In the genomic region with DNA sequence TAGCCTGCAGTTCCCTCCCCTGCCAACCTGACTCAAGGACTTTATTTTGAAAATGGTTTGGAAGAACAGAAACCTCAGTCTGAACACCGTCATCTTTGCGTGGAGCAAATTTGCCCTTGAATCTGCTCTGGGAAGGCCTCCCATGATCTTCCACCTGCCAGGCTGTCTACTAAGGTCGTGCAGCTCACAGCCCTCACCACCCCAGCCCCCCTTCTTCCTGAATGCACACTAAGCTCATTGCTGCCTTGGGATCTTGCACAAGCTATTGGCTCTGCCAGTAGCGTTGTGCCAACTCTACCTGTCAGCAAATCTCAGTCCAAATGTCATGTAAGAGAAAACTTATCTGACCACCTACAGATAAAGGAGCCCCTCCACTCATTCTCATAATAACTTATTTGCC, we compare ENCODE assay signal across 21 cellular contexts.
"Had no signal": no experiment of that assay in that cellular context is flagged by ENCODE, and none has a peak within 500 bp of the region (broad histone marks: within the 10 kb centered on the region; RNA-seq: fewer than 3 reads in every experiment).

No MANE protein-coding gene starts in this region.

- DNase-seq: activated CD4-positive, alpha-beta memory T cell treated with anti-CD3 and anti-CD28 coated beads, Interleukin-2, amount 10 ng/mL, durations not matched to agents 7 days and 5 days; activated CD4-positive, alpha-beta T cell treated with anti-CD3 and anti-CD28 coated beads for 48 hours; activated CD4-positive, CD25-positive, alpha-beta regulatory T cell; activated naive CD4-positive, alpha-beta T cell treated with Interleukin-2 at 50 U/mL for 16 hours; activated naive CD8-positive, alpha-beta T cell treated with anti-CD3 and anti-CD28 coated beads, Interleukin-2, amount 50 U/mL, for 24 hours; activated T-cell treated with anti-CD3 and anti-CD28 coated beads, Interleukin-2, amount 50 U/mL, for 1 hour; aorta; cerebellar nuclear complex; cortex of kidney; mammary epithelial cell; midbrain; stimulated activated CD4-positive, alpha-beta T cell treated with anti-CD3 and anti-CD28 coated beads, Interleukin-12 subunit alpha, Interleukin-12 subunit beta, amount 100 ng/mL, for 4 hours; stimulated activated CD4-positive, alpha-beta T cell treated with anti-CD3 and anti-CD28 coated beads, Interleukin-1b, Interleukin-23, amount 100 ng/mL, for 48 hours; stimulated activated naive CD8-positive, alpha-beta T cell treated with anti-CD3 and anti-CD28 coated beads, Interleukin-15, Interleukin-2, amounts not matched to agents 100 U/mL and 50 U/mL, for 24 hours; substantia nigra; tibial artery had no signal

- H3K27me3 Mint-ChIP-seq: activated CD4-positive, alpha-beta memory T cell treated with anti-CD3 and anti-CD28 coated beads, Interleukin-2, amount 10 ng/mL, durations not matched to agents 7 days and 5 days; activated naive CD8-positive, alpha-beta T cell treated with anti-CD3 and anti-CD28 coated beads, Interleukin-2, amount 50 U/mL, for 24 hours; activated T-helper 17 cell treated with anti-CD3 and anti-CD28 coated beads, Interleukin-2, amount 50 U/mL, for 72 hours had no signal

- H3K27ac ChIP-seq: gastroesophageal sphincter, tibial artery had no signal

- ATAC-seq: activated naive CD8-positive, alpha-beta T cell treated with anti-CD3 and anti-CD28 coated beads, Interleukin-2, amount 50 U/mL, for 24 hours; activated T-helper 17 cell treated with anti-CD3 and anti-CD28 coated beads, Interleukin-2, amount 50 U/mL, for 72 hours; gastroesophageal sphincter; stimulated activated naive CD8-positive, alpha-beta T cell treated with anti-CD3 and anti-CD28 coated beads, Interleukin-15, Interleukin-2, amounts not matched to agents 100 U/mL and 50 U/mL, for 24 hours had no signal

- H3K27me3 ChIP-seq: gastroesophageal sphincter, tibial artery had no signal

- H3K4me1 ChIP-seq: gastroesophageal sphincter, tibial artery had no signal

- H3K4me1 Mint-ChIP-seq: activated CD4-positive, alpha-beta memory T cell treated with anti-CD3 and anti-CD28 coated beads, Interleukin-2, amount 10 ng/mL, durations not matched to agents 7 days and 5 days; activated T-helper 17 cell treated with anti-CD3 and anti-CD28 coated beads, Interleukin-2, amount 50 U/mL, for 72 hours; nephron had no signal

- FAIRE-seq: urothelium cell line had no signal

- H3K9me3 Mint-ChIP-seq: activated CD4-positive, alpha-beta memory T cell treated with anti-CD3 and anti-CD28 coated beads, Interleukin-2, amount 10 ng/mL, durations not matched to agents 7 days and 5 days; activated naive CD8-positive, alpha-beta T cell treated with anti-CD3 and anti-CD28 coated beads, Interleukin-2, amount 50 U/mL, for 24 hours; activated T-helper 17 cell treated with anti-CD3 and anti-CD28 coated beads, Interleukin-2, amount 50 U/mL, for 72 hours; nephron; T-helper 2 cell treated with Interferon-gamma antibody and Interleukin-4, amounts not matched to agents 5 μg/mL and 100 μg/mL, for 36 hours had no signal

- H3K9me3 ChIP-seq: gastroesophageal sphincter, tibial artery had no signal

- H3K4me3 Mint-ChIP-seq: activated CD4-positive, alpha-beta memory T cell treated with anti-CD3 and anti-CD28 coated beads, Interleukin-2, amount 10 ng/mL, durations not matched to agents 7 days and 5 days; activated naive CD8-positive, alpha-beta T cell treated with anti-CD3 and anti-CD28 coated beads, Interleukin-2, amount 50 U/mL, for 24 hours; activated T-helper 17 cell treated with anti-CD3 and anti-CD28 coated beads, Interleukin-2, amount 50 U/mL, for 72 hours; nephron; T-helper 2 cell treated with Interferon-gamma antibody and Interleukin-4, amounts not matched to agents 5 μg/mL and 100 μg/mL, for 36 hours had no signal

- H3K4me3 ChIP-seq: gastroesophageal sphincter, tibial artery had no signal

- H3K27ac Mint-ChIP-seq: activated CD4-positive, alpha-beta memory T cell treated with anti-CD3 and anti-CD28 coated beads, Interleukin-2, amount 10 ng/mL, durations not matched to agents 7 days and 5 days; activated naive CD8-positive, alpha-beta T cell treated with anti-CD3 and anti-CD28 coated beads, Interleukin-2, amount 50 U/mL, for 24 hours; activated T-helper 17 cell treated with anti-CD3 and anti-CD28 coated beads, Interleukin-2, amount 50 U/mL, for 72 hours; nephron; T-helper 2 cell treated with Interferon-gamma antibody and Interleukin-4, amounts not matched to agents 5 μg/mL and 100 μg/mL, for 36 hours had no signal
